8 cellular contexts compared by ENCODE assay signal in genomic region chr3:99686955-99687612, GRCh38. TPM values are rescaled to one million over a fixed set of nuclear protein-coding genes. Genes with fewer than 3 reads are reported as not detected.
DNase-seq lines count a peak whose midpoint lies in the region; ATAC-seq, FAIRE-seq and TF ChIP-seq lines count a peak whose summit lies in the region.

No MANE protein-coding gene starts in this region.

- H3K27me3 ChIP-seq in kidney epithelial cell (ENCODE audit: control insufficient read depth, insufficient read depth, low read length) = no peaks in the 10 kb centered on the region

- DNase-seq in AG20443 (ENCODE audit: low spot score) (peak; percentile 54), RCC 7860 (ENCODE audit: low spot score) (peak; percentile 58), kidney epithelial cell (ENCODE audit: low read depth) (no peak)
- DNase-seq in stimulated activated CD8-positive, alpha-beta memory T cell treated with anti-CD3 and anti-CD28 coated beads, Interleukin-2, amount 100 ng/mL, for 48 hours (ENCODE audit: low read depth in 2 of 2) = peak; percentile 26 to 29

- peak; percentile 69 for FAIRE-seq in RCC 7860 (lab: Jason Lieb, UNC)

- peaks cover 3% of the 10 kb centered on the region for H3K27me3 Mint-ChIP-seq in brain

- H3K36me3 Mint-ChIP-seq in brain = no peaks in the 10 kb centered on the region

- ATAC-seq in GM18505 (IDR thresholded peaks at IDR 0.05; ENCODE audit: unreplicated experiment) (peak; percentile 72), HG03378 (IDR thresholded peaks at IDR 0.05; ENCODE audit: unreplicated experiment) (peak; percentile 72), HG03457 (IDR thresholded peaks at IDR 0.05; ENCODE audit: unreplicated experiment) (no peak)

- H3K4me1 Mint-ChIP-seq in brain = no peaks in the 10 kb centered on the region

- H3K36me3 ChIP-seq in kidney epithelial cell (ENCODE audit: control insufficient read depth, insufficient read depth, low read length) = no peaks in the 10 kb centered on the region

- TF ChIP-seq CTCF in brain (conservative IDR thresholded peaks at IDR 0.05) (peak; percentile 68 to 79), kidney epithelial cell (IDR thresholded peaks at IDR 0.05; ENCODE audit: insufficient read depth, low read length, poor library complexity, severe bottlenecking) (peak; percentile 69)

- no peaks in the 10 kb centered on the region for H3K9me3 Mint-ChIP-seq in brain

- H3K4me3 ChIP-seq in kidney epithelial cell (ENCODE audit: low read depth, low read length) = no peak overlapping the region

- no peak overlapping the region for H3K27ac Mint-ChIP-seq in brain

- H3K4me3 Mint-ChIP-seq in brain = no peak overlapping the region

- no peak for TF ChIP-seq POLR2A in GM18505 (IDR thresholded peaks at IDR 0.05; ENCODE audit: borderline replicate concordance, extremely low read depth, insufficient read depth, insufficient read length)

RNA-seq across cellular contexts. Expression of gene COL8A1, which starts 48.7 kb away (rescaled TPM):
- 1.4 TPM for polyA plus RNA-seq in brain (ENCODE audit: insufficient read depth, low read depth, low replicate concordance)
- 24.4 TPM in 2 replicates for total RNA-seq in kidney epithelial cell
